ENCODE assay signal across 23 cellular contexts in the genomic region with DNA sequence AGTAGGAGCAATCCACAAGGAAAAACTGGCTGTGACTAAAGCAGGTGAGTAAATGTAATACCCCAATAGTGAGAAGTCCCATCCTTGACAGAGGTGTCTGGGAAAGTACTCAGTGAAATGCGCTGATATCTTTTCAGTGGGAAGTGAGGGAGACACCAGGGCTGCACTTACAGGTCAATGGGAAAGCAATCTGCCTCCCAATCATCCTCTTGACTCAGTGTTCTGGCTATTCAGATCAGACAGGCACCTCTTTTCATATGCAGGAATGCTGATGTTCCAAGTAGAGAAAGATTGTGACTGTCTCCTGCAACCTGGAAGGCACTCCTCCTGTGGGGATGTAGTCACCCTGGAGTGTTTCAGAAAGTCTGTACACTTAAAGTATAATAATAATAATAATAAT. TPM values are rescaled to one million over a fixed set of nuclear protein-coding genes. Genes with fewer than 3 reads are reported as not detected.
DNase-seq lines count a peak whose midpoint lies in the region; ATAC-seq and TF ChIP-seq lines count a peak whose summit lies in the region.
"Had no signal": no experiment of that assay in that cellular context is flagged by ENCODE, and none has a peak within 500 bp of the region (broad histone marks: within the 10 kb centered on the region; RNA-seq: fewer than 3 reads in every experiment).

No MANE protein-coding gene starts in this region.

- H3K4me1 Mint-ChIP-seq in GM23338: peaks cover 34% of the 10 kb centered on the region
- peaks cover 45% of the 10 kb centered on the region for H3K4me1 Mint-ChIP-seq in WTC11
- no peaks in the 10 kb centered on the region for H3K4me1 Mint-ChIP-seq in CD8-positive, alpha-beta memory T cell
- no peaks in the 10 kb centered on the region for H3K4me1 Mint-ChIP-seq in naive thymus-derived CD8-positive, alpha-beta T cell

- H3K4me2 ChIP-seq in GM23338: peak overlapping the region; percentile 75
- H3K4me2 ChIP-seq: BLaER1 treated with 17β-estradiol and CSF1 and Interleukin-3, amounts not matched to agents 10 nM and 100 nM had no signal

- CTCF ChIA-PET in WTC11 (lab: Charles Lee): no interaction called here
- CTCF ChIA-PET in CD8-positive, alpha-beta memory T cell (lab: Charles Lee): no interaction called here

- no peaks in the 10 kb centered on the region for H3F3A ChIP-seq in GM23338 (replicated peaks; ENCODE audit: low read depth)

- ATAC-seq in GM23338 (peak; percentile 95), WTC11 (peak; percentile 92)
- no peak for ATAC-seq in naive thymus-derived CD8-positive, alpha-beta T cell
- ATAC-seq: PC-3, SK-N-SH treated with all-trans-retinoic acid at 6 μM for 48 hours had no signal

- H3K4me1 ChIP-seq in GM23338 (ENCODE audit: insufficient read depth): peaks cover 22% of the 10 kb centered on the region
- H3K4me1 ChIP-seq in iPS DF 6.9 (ENCODE audit: control insufficient read depth, insufficient read depth, low read length): no peaks in the 10 kb centered on the region
- H3K4me1 ChIP-seq in CD8-positive, alpha-beta memory T cell (ENCODE audit: insufficient read depth, low read length): no peaks in the 10 kb centered on the region

- H3K27ac Mint-ChIP-seq in GM23338 (peak overlapping the region; percentile 96), WTC11 (peak overlapping the region; percentile 98)
- no peak overlapping the region for H3K27ac Mint-ChIP-seq in CD8-positive, alpha-beta memory T cell
- no peak overlapping the region for H3K27ac Mint-ChIP-seq in naive thymus-derived CD8-positive, alpha-beta T cell
- H3K27ac Mint-ChIP-seq: CD4-positive, alpha-beta T cell had no signal

- H2AFZ ChIP-seq in GM23338: no peak overlapping the region

- H3K27me3 ChIP-seq in GM23338 (ENCODE audit: insufficient read depth): no peaks in the 10 kb centered on the region
- no peaks in the 10 kb centered on the region for H3K27me3 ChIP-seq in iPS DF 6.9 (ENCODE audit: control insufficient read depth, insufficient read depth, low read length)
- no peaks in the 10 kb centered on the region for H3K27me3 ChIP-seq in CD8-positive, alpha-beta memory T cell (ENCODE audit: insufficient read depth, low read length, poor library complexity, severe bottlenecking)

- H3K36me3 ChIP-seq in GM23338 (ENCODE audit: insufficient read depth) (no peaks in the 10 kb centered on the region), iPS DF 6.9 (ENCODE audit: control insufficient read depth, insufficient read depth, low read length) (no peaks in the 10 kb centered on the region)
- no peaks in the 10 kb centered on the region for H3K36me3 ChIP-seq in CD8-positive, alpha-beta memory T cell (ENCODE audit: insufficient read depth, low read length)
- H3K36me3 ChIP-seq: BLaER1 treated with 17β-estradiol and CSF1 and Interleukin-3, amounts not matched to agents 10 nM and 100 nM had no signal

- H3K9me3 ChIP-seq in iPS DF 6.9 (ENCODE audit: control insufficient read depth, insufficient read depth, low read length): no peaks in the 10 kb centered on the region
- no peaks in the 10 kb centered on the region for H3K9me3 ChIP-seq in CD8-positive, alpha-beta memory T cell (ENCODE audit: low read length)

- no peaks in the 10 kb centered on the region for H3K27me3 Mint-ChIP-seq in GM23338 (ENCODE audit: insufficient read depth, low read depth, poor library complexity)
- H3K27me3 Mint-ChIP-seq in WTC11 (ENCODE audit: low read depth): no peaks in the 10 kb centered on the region
- peaks cover 0 to 12% of the 10 kb centered on the region in 2 donors for H3K27me3 Mint-ChIP-seq in CD8-positive, alpha-beta memory T cell
- H3K27me3 Mint-ChIP-seq in naive thymus-derived CD8-positive, alpha-beta T cell: no peaks in the 10 kb centered on the region
- H3K27me3 Mint-ChIP-seq: CD4-positive, alpha-beta T cell had no signal

- H3K4me3 ChIP-seq in GM23338 (peak overlapping the region; percentile 32; the same call in 1 of the 2 replicates), iPS DF 6.9 (ENCODE audit: low read length) (no peak overlapping the region)
- no peak overlapping the region for H3K4me3 ChIP-seq in CD8-positive, alpha-beta memory T cell (ENCODE audit: low read length)
- H3K4me3 ChIP-seq: BLaER1 treated with 17β-estradiol and CSF1 and Interleukin-3, amounts not matched to agents 10 nM and 100 nM had no signal

- peak; percentile 63 for DNase-seq in GM23338 (ENCODE audit: low spot score)
- DNase-seq in WTC11 (ENCODE audit: low spot score): no peak
- peak; percentile 31 for DNase-seq in iPS DF 6.9 (ENCODE audit: low read depth, low spot score)
- peak; percentile 2 for DNase-seq in kidney tubule cell (ENCODE audit: low spot score)
- no peak for DNase-seq in stimulated activated naive CD4-positive, alpha-beta T cell (lab: John Stamatoyannopoulos, UW)
- DNase-seq in amniotic stem cell (lab: John Stamatoyannopoulos, UW): no peak
- DNase-seq in CD8-positive, alpha-beta memory T cell: no peak
- no peak for DNase-seq in naive thymus-derived CD8-positive, alpha-beta T cell
- DNase-seq: AML-193; CD4-positive, alpha-beta T cell; COR-L47; DMS53; NCI-H1105 treated with DMSO at 0.1 percent for 48 hours; NCI-H146; NCI-H1930; NCI-H2107; NCI-H446; NCI-H524 treated with DMSO at 0.1 percent for 48 hours; NCI-H774; PC-3 had no signal

- TF ChIP-seq CTCF in GM23338 (conservative IDR thresholded peaks at IDR 0.05; ENCODE audit: low read depth in 2 of 2) (no peak), WTC11 (IDR thresholded peaks at IDR 0.05) (no peak)

- POLR2A ChIA-PET in WTC11 (lab: Charles Lee): no interaction called here
- POLR2A ChIA-PET in CD8-positive, alpha-beta memory T cell (lab: Charles Lee): no interaction called here
- POLR2A ChIA-PET in naive thymus-derived CD8-positive, alpha-beta T cell (lab: Charles Lee): no interaction called here

- H3K4me3 Mint-ChIP-seq in GM23338 (peak overlapping the region; percentile 56; the same call in 2 of the 3 replicates), WTC11 (peak overlapping the region; percentile 35; the same call in 1 of the 2 replicates)
- no peak overlapping the region for H3K4me3 Mint-ChIP-seq in CD8-positive, alpha-beta memory T cell
- no peak overlapping the region for H3K4me3 Mint-ChIP-seq in naive thymus-derived CD8-positive, alpha-beta T cell
- H3K4me3 Mint-ChIP-seq: CD4-positive, alpha-beta T cell had no signal

- WGBS in iPS DF 6.9 (ENCODE audit: insufficient coverage, insufficient read length): no CpG with 5 or more reads among the region's 1 CpG

- H3K9me3 Mint-ChIP-seq in GM23338 (peaks cover 22% of the 10 kb centered on the region), WTC11 (peaks cover 25% of the 10 kb centered on the region)
- H3K9me3 Mint-ChIP-seq in CD8-positive, alpha-beta memory T cell: peaks cover 0 to 15% (median 10%) of the 10 kb centered on the region in 5 donors
- peaks cover 0 to 22% (median 12%) of the 10 kb centered on the region in 9 donors for H3K9me3 Mint-ChIP-seq in naive thymus-derived CD8-positive, alpha-beta T cell

- H3K9me2 ChIP-seq in GM23338 (ENCODE audit: insufficient read depth): no peaks in the 10 kb centered on the region

- H4K20me1 ChIP-seq in GM23338 (replicated peaks; ENCODE audit: insufficient read depth): no peaks in the 10 kb centered on the region
- H4K20me1 ChIP-seq: BLaER1 treated with 17β-estradiol and CSF1 and Interleukin-3, amounts not matched to agents 10 nM and 100 nM had no signal

- peaks cover 8% of the 10 kb centered on the region; the same call in 2 of the 3 replicates for H3K36me3 Mint-ChIP-seq in GM23338 (ENCODE audit: low read depth)
- H3K36me3 Mint-ChIP-seq in WTC11: peaks cover 15% of the 10 kb centered on the region
- peaks cover 0 to 3% (median 0%) of the 10 kb centered on the region in 3 donors for H3K36me3 Mint-ChIP-seq in CD8-positive, alpha-beta memory T cell
- H3K36me3 Mint-ChIP-seq in naive thymus-derived CD8-positive, alpha-beta T cell: peaks cover 0 to 10% (median 0%) of the 10 kb centered on the region in 3 donors

- H3K27ac ChIP-seq in GM23338 (ENCODE audit: low read depth) (peak overlapping the region; percentile 95), iPS DF 6.9 (ENCODE audit: low read length) (no peak overlapping the region)
- H3K27ac ChIP-seq in CD8-positive, alpha-beta memory T cell (ENCODE audit: low read depth, low read length): no peak overlapping the region
- H3K27ac ChIP-seq: BLaER1 treated with 17β-estradiol and CSF1 and Interleukin-3, amounts not matched to agents 10 nM and 100 nM had no signal

- H3K79me2 ChIP-seq in GM23338 (replicated peaks; ENCODE audit: insufficient read depth): no peaks in the 10 kb centered on the region

TF ChIP-seq in WTC11, 78 proteins besides CTCF, POLR2A, EP300 and RAD21:
- no peak for TF ChIP-seq FOXK1 (CRISPR knock-in tag; IDR thresholded peaks at IDR 0.05)
- peak; percentile 71; the same call in 1 of the 2 replicates for TF ChIP-seq TEAD1 (CRISPR knock-in tag; IDR thresholded peaks at IDR 0.05)

RNA-seq across cellular contexts. Expression of gene SPIN2A, which starts 39.9 kb away (rescaled TPM):
- 1.4 and 2.6 TPM in 2 replicates for total RNA-seq in GM23338 (2014; rRNA removed; shearing (Covaris generic))
- 3.5 and 5.2 TPM in 2 replicates for polyA plus RNA-seq in GM23338 (2016; fragmentation: Nextera tagmentation; extraction: Ambion mirVana)
- total RNA-seq in WTC11 (2021): 2.3 to 4.5 TPM (median 2.5 TPM) in 3 replicates
- total RNA-seq in CD8-positive, alpha-beta memory T cell: under 1 TPM; 0.18 to 0.47 TPM
- polyA plus RNA-seq in CD8-positive, alpha-beta memory T cell: 0.13 TPM
- total RNA-seq in naive thymus-derived CD8-positive, alpha-beta T cell: 1 to 10 TPM; 2.0 to 2.3 TPM
- not detected for polyA plus RNA-seq in naive thymus-derived CD8-positive, alpha-beta T cell
- total RNA-seq: Daoy had no signal

RNA-seq across cellular contexts. Expression of gene SPIN2B, which starts 55.7 kb away (rescaled TPM):
- total RNA-seq in GM23338 (2014; rRNA removed; shearing (Covaris generic)): 7.9 and 10.6 TPM in 2 replicates
- 9.6 and 12.6 TPM in 2 replicates for polyA plus RNA-seq in GM23338 (2016; fragmentation: Nextera tagmentation; extraction: Ambion mirVana)
- 10.6 to 13.9 TPM (median 11.7 TPM) in 3 replicates for total RNA-seq in WTC11 (2021)
- 1 to 10 TPM; 7.8 to 8.4 TPM for total RNA-seq in CD8-positive, alpha-beta memory T cell
- 20.5 TPM for polyA plus RNA-seq in CD8-positive, alpha-beta memory T cell
- 10 to 100 TPM; 21.1 to 22.6 TPM for total RNA-seq in naive thymus-derived CD8-positive, alpha-beta T cell
- 10 to 100 TPM; 18.0 to 23.0 (median 20.8) TPM for polyA plus RNA-seq in naive thymus-derived CD8-positive, alpha-beta T cell

Comparison
In these comparisons a context has a peak if more than half of its experiments do, and no peak if none do; other contexts are left out.
1. ATAC-seq: peak in GM23338 (single experiment) and WTC11 (single experiment); none in naive thymus-derived CD8-positive, alpha-beta T cell (0 of 2).
2. DNase-seq: peak in GM23338 (single experiment), iPS DF 6.9 (single experiment) and kidney tubule cell (single experiment); none in WTC11 (single experiment), stimulated activated naive CD4-positive, alpha-beta T cell (0 of 6), amniotic stem cell (single experiment), CD8-positive, alpha-beta memory T cell (0 of 5) and naive thymus-derived CD8-positive, alpha-beta T cell (0 of 10).
3. H3K27ac Mint-ChIP-seq: peak in GM23338 (single experiment) and WTC11 (single experiment); none in CD8-positive, alpha-beta memory T cell (0 of 8) and naive thymus-derived CD8-positive, alpha-beta T cell (0 of 10).
4. H3K4me3 Mint-ChIP-seq: peak in GM23338 (single experiment) and WTC11 (single experiment); none in CD8-positive, alpha-beta memory T cell (0 of 7) and naive thymus-derived CD8-positive, alpha-beta T cell (0 of 10).